In genomic region chr16:85821441-85821901, GRCh38 we compare ENCODE assay signal across 8 cellular contexts. TPM values are rescaled to one million over a fixed set of nuclear protein-coding genes. Genes with fewer than 3 reads are reported as not detected.
A peak's percentile ranks its signal among the peaks of the same experiment; 100 is the strongest.
DNase-seq lines count a peak whose midpoint lies in the region; ATAC-seq and TF ChIP-seq lines count a peak whose summit lies in the region.

No MANE protein-coding gene starts in this region.

- H4K8ac ChIP-seq in IMR-90 (ENCODE audit: low read depth in 2 of 2, low read length in 2 of 2), result no peak overlapping the region

- peaks cover 27% of the 10 kb centered on the region for H3K4me1 Mint-ChIP-seq in CD14-positive monocyte
- peaks cover 0 to 7% (median 5%) of the 10 kb centered on the region in 7 donors for H3K4me1 Mint-ChIP-seq in naive thymus-derived CD4-positive, alpha-beta T cell

- H3K4ac ChIP-seq in IMR-90 (ENCODE audit: low read depth, low read length), result no peak overlapping the region

- H2AK9ac ChIP-seq in IMR-90 (replicated peaks; ENCODE audit: low read depth, low read length, poor library complexity), result peak overlapping the region; percentile 12

- H2BK5ac ChIP-seq in IMR-90 (ENCODE audit: low read depth, low read length, poor library complexity, severe bottlenecking), result no peak overlapping the region

- H3K36me3 ChIP-seq in IMR-90 (ENCODE audit: control insufficient read depth, insufficient read depth, low read length), result no peaks in the 10 kb centered on the region
- H3K36me3 ChIP-seq in naive thymus-derived CD4-positive, alpha-beta T cell (ENCODE audit: control insufficient read depth in 2 of 3, insufficient read depth in 3 of 3, low read length in 3 of 3), result no peaks in the 10 kb centered on the region

- in situ Hi-C loops in IMR-90 (cut with MboI; ENCODE audit: low sequenced_read_pairs), result loop anchor here (5.0 to 25.0 kb wide), 4 partner anchors 163 to 696 kb away; no protein-coding TSS in a partner anchor

- H3K27me3 Mint-ChIP-seq in CD14-positive monocyte (ENCODE audit: low read depth in 3 of 3), result peaks cover 3 to 8% (median 3%) of the 10 kb centered on the region in 3 donors
- peaks cover 0 to 5% (median 4%) of the 10 kb centered on the region in 5 donors for H3K27me3 Mint-ChIP-seq in naive thymus-derived CD4-positive, alpha-beta T cell

- no peaks in the 10 kb centered on the region for H3K79me1 ChIP-seq in IMR-90 (ENCODE audit: low read depth in 1 of 2, low read length in 2 of 2)

- peaks cover 27% of the 10 kb centered on the region for H3K27me3 ChIP-seq in IMR-90 (ENCODE audit: control insufficient read depth, insufficient read depth, low read length)
- H3K27me3 ChIP-seq in naive thymus-derived CD4-positive, alpha-beta T cell (ENCODE audit: control insufficient read depth in 2 of 2, insufficient read depth in 2 of 2, low read length in 2 of 2), result no peaks in the 10 kb centered on the region

- no peak overlapping the region for H2BK20ac ChIP-seq in IMR-90 (ENCODE audit: low read depth, low read length)

- H3K9ac ChIP-seq in IMR-90 (ENCODE audit: low read depth, low read length), result no peak overlapping the region

- no peaks in the 10 kb centered on the region for H3K36me3 Mint-ChIP-seq in CD14-positive monocyte
- no peaks in the 10 kb centered on the region for H3K36me3 Mint-ChIP-seq in naive thymus-derived CD4-positive, alpha-beta T cell

- H3K14ac ChIP-seq in IMR-90 (replicated peaks; ENCODE audit: low read depth, low read length), result no peak overlapping the region

- peak; percentile 99 for TF ChIP-seq RAD21 in IMR-90 (IDR thresholded peaks at IDR 0.05; ENCODE audit: low read length)

- peak; percentile 85 for DNase-seq in CD14-positive monocyte (ENCODE audit: low spot score)
- DNase-seq in IMR-90, result peak; percentile 76
- DNase-seq in OCI-M1 (lab: John Stamatoyannopoulos, UW), result peak; percentile 84
- DNase-seq in activated T-cell treated with anti-CD3 and anti-CD28 coated beads for 24 hours (ENCODE audit: low read depth), result peak; percentile 80
- peak; percentile 56 to 88 (median 79) for DNase-seq in naive thymus-derived CD4-positive, alpha-beta T cell
- DNase-seq in stimulated activated CD8-positive, alpha-beta memory T cell treated with anti-CD3 and anti-CD28 coated beads, Interleukin-7, amount 100 ng/mL, for 24 hours (ENCODE audit: low read depth), result peak; percentile 66

- H3K9me1 ChIP-seq in IMR-90 (ENCODE audit: insufficient read depth, low read length), result 0 out of 2 replicates have a peak, but pooled peaks cover 6% of the 10 kb centered on the region

- H3K4me2 ChIP-seq in IMR-90 (ENCODE audit: low read depth, low read length), result no peak overlapping the region

- no peak overlapping the region for H3K18ac ChIP-seq in IMR-90 (ENCODE audit: low read depth, low read length)

- intact Hi-C loops in CD14-positive monocyte (cut with micrococcal nuclease), result loop anchor here (1.0 to 5.0 kb wide), 4 partner anchors 81 to 193 kb away; no protein-coding TSS in a partner anchor
- intact Hi-C loops in IMR-90 (cut with micrococcal nuclease), result loop anchor here (1.0 to 5.0 kb wide), 4 partner anchors 166 to 696 kb away; no protein-coding TSS in a partner anchor
- intact Hi-C loops in naive thymus-derived CD4-positive, alpha-beta T cell (cut with micrococcal nuclease), result loop anchor here (1.0 to 5.0 kb wide), 7 partner anchors 76 to 699 kb away; partner anchors contain the start of gene IRF8 (in 1 of the 2)

- BruUV-seq in IMR-90 (replicated peaks; lab: Mats Ljungman, UMichigan), result no TSS peak

- no peak overlapping the region for H3K27ac ChIP-seq in IMR-90 (ENCODE audit: insufficient read depth, low read length)
- H3K27ac ChIP-seq in naive thymus-derived CD4-positive, alpha-beta T cell (ENCODE audit: low read depth, low read length), result no peak overlapping the region

- dilution Hi-C loops in IMR-90 (cut with HindIII; ENCODE audit: low sequenced_read_pairs, unreplicated experiment), result no loop called here

- 0 out of 2 replicates have a peak, but pooled peaks have one; percentile 57 for TF ChIP-seq POLR2A in IMR-90 (IDR thresholded peaks at IDR 0.05; ENCODE audit: low read depth, low read length)

- no peaks in the 10 kb centered on the region for H3K9me3 ChIP-seq in IMR-90 (ENCODE audit: control insufficient read depth, insufficient read depth, low read length)
- H3K9me3 ChIP-seq in naive thymus-derived CD4-positive, alpha-beta T cell (ENCODE audit: control insufficient read depth in 2 of 3, low read length in 3 of 3), result no peaks in the 10 kb centered on the region

- no peak overlapping the region for H3K56ac ChIP-seq in IMR-90 (ENCODE audit: extremely low read depth, insufficient read depth, low read length)

- ATAC-seq in GM19463 (IDR thresholded peaks at IDR 0.05; ENCODE audit: unreplicated experiment) (peak; percentile 48), IMR-90 (ENCODE audit: low read depth) (peak; percentile 91), esophagus mucosa (peak; percentile 80)
- peak; percentile 93 for ATAC-seq in naive thymus-derived CD4-positive, alpha-beta T cell

- peak; percentile 99 for TF ChIP-seq CTCF in CD14-positive monocyte (IDR thresholded peaks at IDR 0.05)
- TF ChIP-seq CTCF in IMR-90 (conservative IDR thresholded peaks at IDR 0.05; ENCODE audit: low read depth, low read length), result peak; percentile 98

- H2AFZ ChIP-seq in IMR-90 (replicated peaks; ENCODE audit: low read length, poor library complexity), result peak overlapping the region; percentile 16

- no peak overlapping the region for H4K91ac ChIP-seq in IMR-90 (ENCODE audit: insufficient read depth, low read depth, low read length)

- no peak overlapping the region for H2BK15ac ChIP-seq in IMR-90 (ENCODE audit: low read depth, low read length)

- no peak overlapping the region for H2BK120ac ChIP-seq in IMR-90 (ENCODE audit: low read depth, low read length)

- POLR2A ChIA-PET in IMR-90 (lab: Charles Lee; ENCODE audit: unreplicated experiment), result interaction anchor here (0.6 kb wide), 1 partner anchor 645 kb away, joined by 7 read pairs; no protein-coding TSS in a partner anchor
- POLR2A ChIA-PET in naive thymus-derived CD4-positive, alpha-beta T cell (lab: Charles Lee), result interaction anchor here (1.3 kb wide), 1 partner anchor 166 kb away, joined by 5 read pairs; no protein-coding TSS in a partner anchor

- no peak overlapping the region for H2AK5ac ChIP-seq in IMR-90 (ENCODE audit: low read depth, low read length)

- peak overlapping the region in 3 of 7 donors; percentile 3 to 76 (median 74) for H3K27ac Mint-ChIP-seq in CD14-positive monocyte
- H3K27ac Mint-ChIP-seq in naive thymus-derived CD4-positive, alpha-beta T cell, result no peak overlapping the region

- no peak overlapping the region for H3K4me3 Mint-ChIP-seq in CD14-positive monocyte
- H3K4me3 Mint-ChIP-seq in naive thymus-derived CD4-positive, alpha-beta T cell, result no peak overlapping the region

- peaks cover 3% of the 10 kb centered on the region; the same call in 1 of the 2 replicates for H3K4me1 ChIP-seq in IMR-90 (ENCODE audit: control insufficient read depth, insufficient read depth, low read length)
- no peaks in the 10 kb centered on the region for H3K4me1 ChIP-seq in naive thymus-derived CD4-positive, alpha-beta T cell (ENCODE audit: control insufficient read depth in 2 of 2, insufficient read depth in 2 of 2, low read length in 2 of 2)

- CTCF ChIA-PET in IMR-90 (lab: Yijun Ruan, JAX), result interaction anchor here (0.6 to 2.8 kb wide), 15 partner anchors 8 to 242 kb away, joined by 3 to 19 read pairs (median 4); no protein-coding TSS in a partner anchor
- CTCF ChIA-PET in naive thymus-derived CD4-positive, alpha-beta T cell (lab: Charles Lee), result interaction anchor here (0.6 to 5.8 kb wide), 22 partner anchors 9 to 200 kb away, joined by 3 to 168 read pairs (median 4); no protein-coding TSS in a partner anchor

- H3K23ac ChIP-seq in IMR-90 (ENCODE audit: low read depth, low read length), result no peak overlapping the region

- 0% methylated on average over 4 of the region's 20 CpGs; no CpG with 5 or more reads in 1 of the 2 experiments for WGBS in IMR-90 (ENCODE audit: extremely low coverage in 2 of 2, insufficient read length in 1 of 2), 2 experiments

- no peaks in the 10 kb centered on the region for H4K20me1 ChIP-seq in IMR-90 (ENCODE audit: insufficient read depth, low read length)

- peaks cover 0 to 2% (median 0%) of the 10 kb centered on the region in 7 donors for H3K9me3 Mint-ChIP-seq in CD14-positive monocyte
- no peaks in the 10 kb centered on the region for H3K9me3 Mint-ChIP-seq in naive thymus-derived CD4-positive, alpha-beta T cell

- no peak overlapping the region for H3K4me3 ChIP-seq in IMR-90 (ENCODE audit: insufficient read depth, low read depth, low read length)
- H3K4me3 ChIP-seq in naive thymus-derived CD4-positive, alpha-beta T cell (ENCODE audit: low read length), result no peak overlapping the region

- no peak overlapping the region for H4K5ac ChIP-seq in IMR-90 (ENCODE audit: low read depth, low read length)

TF ChIP-seq in IMR-90, 13 proteins besides CTCF, POLR2A, EP300 and RAD21 (continues in another document):
- TF ChIP-seq CHD1 (IDR thresholded peaks at IDR 0.05; ENCODE audit: low read depth, low read length) (no peak), CEBPB (IDR thresholded peaks at IDR 0.05; ENCODE audit: low read depth, low read length) (no peak), RCOR1 (IDR thresholded peaks at IDR 0.05; ENCODE audit: insufficient replicate concordance, low read length) (no peak), MAZ (IDR thresholded peaks at IDR 0.05; ENCODE audit: borderline replicate concordance, low read depth, low read length) (peak; percentile 44; the same call in 1 of the 2 replicates), MAFK (IDR thresholded peaks at IDR 0.05; ENCODE audit: low read depth, low read length) (no peak), SMC3 (IDR thresholded peaks at IDR 0.05; ENCODE audit: low read depth, low read length) (peak; percentile 99)

RNA-seq across cellular contexts. Expression of gene COX4I1, which starts 22.0 kb away (rescaled TPM):
- polyA plus RNA-seq in CD14-positive monocyte, result 1,000 to 10,000 TPM; 1,132 to 1,312 TPM
- 392 and 397 TPM in 2 replicates for total RNA-seq in IMR-90 (2012; rRNA removed)
- 700 and 845 TPM in 2 replicates for polyA plus RNA-seq in IMR-90 (2012; rRNA removed)
- polyA plus RNA-seq in IMR-90 (2012; cell fraction: cytosol; rRNA removed), result 1,212 and 1,973 TPM in 2 replicates
- 339 and 570 TPM in 2 replicates for polyA plus RNA-seq in IMR-90 (2012; cell fraction: nucleus; rRNA removed; ENCODE audit: low replicate concordance)
- total RNA-seq in esophagus mucosa, result 511 TPM
- 100 to 1,000 TPM; 479 to 692 (median 661) TPM for total RNA-seq in naive thymus-derived CD4-positive, alpha-beta T cell
- 1,000 to 10,000 TPM; 1,296 to 1,303 TPM for polyA plus RNA-seq in naive thymus-derived CD4-positive, alpha-beta T cell

RNA-seq across cellular contexts. Expression of gene EMC8, which starts 22.1 kb away (rescaled TPM):
- polyA plus RNA-seq in CD14-positive monocyte (10 to 100 TPM; 28.2 to 30.0 TPM), IMR-90 (2012; rRNA removed) (48.9 and 54.7 TPM in 2 replicates)
- total RNA-seq in IMR-90 (2012; rRNA removed) (23.7 and 28.3 TPM in 2 replicates), esophagus mucosa (19.3 TPM)
- polyA plus RNA-seq in IMR-90 (2012; cell fraction: cytosol; rRNA removed), result 41.7 and 51.1 TPM in 2 replicates
- polyA plus RNA-seq in IMR-90 (2012; cell fraction: nucleus; rRNA removed; ENCODE audit: low replicate concordance), result 43.3 and 43.9 TPM in 2 replicates
- total RNA-seq in naive thymus-derived CD4-positive, alpha-beta T cell, result 10 to 100 TPM; 22.4 to 31.8 (median 28.7) TPM
- 10 to 100 TPM; 24.8 to 26.1 TPM for polyA plus RNA-seq in naive thymus-derived CD4-positive, alpha-beta T cell
